Comparison of ENCODE assay signal across 20 cellular contexts in the genomic region with DNA sequence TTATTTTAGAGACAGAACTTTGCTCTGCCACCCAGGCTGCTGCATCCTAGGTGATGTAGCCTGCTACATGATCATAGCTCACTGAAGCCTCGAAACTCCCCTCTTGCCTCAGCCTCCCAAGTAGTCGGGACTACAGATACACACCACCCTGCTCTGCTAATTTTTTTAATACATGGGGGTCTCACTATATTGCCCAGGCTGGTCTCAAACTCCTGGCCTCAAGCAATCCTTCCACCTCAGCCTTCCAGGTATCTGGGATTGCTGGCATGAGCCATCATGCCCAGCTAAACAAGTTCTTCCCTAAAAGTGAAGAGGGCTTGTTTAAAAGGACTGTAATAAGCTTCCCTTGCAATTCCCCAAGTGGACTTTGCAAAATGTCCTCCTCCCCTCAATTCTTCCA.
DNase-seq lines count a peak whose midpoint lies in the region; ATAC-seq, FAIRE-seq and TF ChIP-seq lines count a peak whose summit lies in the region.
"Had no signal": no experiment of that assay in that cellular context is flagged by ENCODE, and none has a peak within 500 bp of the region (broad histone marks: within the 10 kb centered on the region; RNA-seq: fewer than 3 reads in every experiment).

No MANE protein-coding gene starts in this region.

- H3K4me3 Mint-ChIP-seq in H9: peak overlapping the region in 1 of 2 experiments; percentile 18; a peak in 1 of 5 replicates
- H3K4me3 Mint-ChIP-seq in brain: no peak overlapping the region
- H3K4me3 Mint-ChIP-seq in activated CD8-positive, alpha-beta memory T cell treated with anti-CD3 and anti-CD28 coated beads, Interleukin-2, amount 10 ng/mL, durations not matched to agents 7 days and 5 days: no peak overlapping the region
- H3K4me3 Mint-ChIP-seq: B cell; CD4-positive, CD25-positive, alpha-beta regulatory T cell; CD8-positive, alpha-beta T cell had no signal

- H3K56ac ChIP-seq in H9 (ENCODE audit: insufficient read length, low read depth, low read length): no peak overlapping the region
- H3K56ac ChIP-seq in H1 (replicated peaks; ENCODE audit: insufficient read length, low read depth, low read length): no peak overlapping the region

- H3T11ph ChIP-seq in H9 (ENCODE audit: low read length): no peak overlapping the region

- H3K27ac Mint-ChIP-seq in H9 (peak overlapping the region in 2 of 3 experiments; percentile 32 to 46; a peak in 3 of 7 replicates), brain (peak overlapping the region in 3 of 5 experiments; percentile 77 to 90 (median 81))
- no peak overlapping the region for H3K27ac Mint-ChIP-seq in activated CD8-positive, alpha-beta memory T cell treated with anti-CD3 and anti-CD28 coated beads, Interleukin-2, amount 10 ng/mL, durations not matched to agents 7 days and 5 days
- H3K27ac Mint-ChIP-seq: B cell; CD4-positive, CD25-positive, alpha-beta regulatory T cell; CD8-positive, alpha-beta T cell had no signal

- no peak overlapping the region for H2BK120ac ChIP-seq in H9 (ENCODE audit: low read depth, low read length, poor library complexity, severe bottlenecking)
- no peak overlapping the region for H2BK120ac ChIP-seq in H1 (replicated peaks; ENCODE audit: low read depth, low read length)

- ATAC-seq in activated CD8-positive, alpha-beta memory T cell treated with anti-CD3 and anti-CD28 coated beads, Interleukin-2, amount 10 ng/mL, durations not matched to agents 7 days and 5 days: no peak
- ATAC-seq in HG02623 (IDR thresholded peaks at IDR 0.05; ENCODE audit: unreplicated experiment): no peak
- ATAC-seq: CD8-positive, alpha-beta T cell had no signal

- TF ChIP-seq RAD21 in H1 (IDR thresholded peaks at IDR 0.05 in 1 of 2, conservative IDR thresholded peaks at IDR 0.05 in 1 of 2; ENCODE audit: low read depth in 2 of 2, low read length in 2 of 2): no peak

- H3K18ac ChIP-seq in H9 (ENCODE audit: insufficient read length, low read depth, low read length) (no peak overlapping the region), H1 (ENCODE audit: extremely low read depth, low read length) (no peak overlapping the region)

- H2BK15ac ChIP-seq in H9 (ENCODE audit: low read depth, low read length) (no peak overlapping the region), H1 (ENCODE audit: low read length) (no peak overlapping the region)

- H2AFZ ChIP-seq in H9 (ENCODE audit: low read length) (no peak overlapping the region), H1 (ENCODE audit: low read length) (no peak overlapping the region)
- H2AFZ ChIP-seq: GM23248 had no signal

- H2BK12ac ChIP-seq in H9 (ENCODE audit: insufficient read length, low read depth, low read length): no peak overlapping the region
- no peak overlapping the region for H2BK12ac ChIP-seq in H1 (ENCODE audit: low read depth, low read length)

- no peak for TF ChIP-seq CTCF in H9 (conservative IDR thresholded peaks at IDR 0.05)
- no peak for TF ChIP-seq CTCF in brain (conservative IDR thresholded peaks at IDR 0.05)
- no peak for TF ChIP-seq CTCF in H1 (IDR thresholded peaks at IDR 0.05; ENCODE audit: control extremely low read depth in 1 of 3, insufficient read depth in 1 of 3, low read depth in 1 of 3, low read length in 3 of 3)

- H2AK5ac ChIP-seq in H9 (ENCODE audit: insufficient read length, low read length): no peak overlapping the region
- H2AK5ac ChIP-seq in H1 (ENCODE audit: low read depth, low read length): no peak overlapping the region

- H3K79me1 ChIP-seq in H9 (ENCODE audit: insufficient read depth, low read depth, low read length, poor library complexity, severe bottlenecking) (no peaks in the 10 kb centered on the region), H1 (ENCODE audit: low read depth, low read length) (no peaks in the 10 kb centered on the region)

- no peak overlapping the region for H4K91ac ChIP-seq in H9 (ENCODE audit: insufficient read length, low read depth, low read length)
- no peak overlapping the region for H4K91ac ChIP-seq in H1 (replicated peaks; ENCODE audit: insufficient read length, low read length)

- DNase-seq in H9 (no peak), H1 (ENCODE audit: low read depth in 1 of 2, low spot score in 2 of 2) (no peak), NCI-H2081 (lab: John Stamatoyannopoulos, UW) (no peak), OCI-M2 (lab: John Stamatoyannopoulos, UW; ENCODE audit: unreplicated experiment) (no peak)
- DNase-seq in activated CD8-positive, alpha-beta memory T cell treated with anti-CD3 and anti-CD28 coated beads, Interleukin-2, amount 10 ng/mL, durations not matched to agents 7 days and 5 days: no peak
- DNase-seq: Caco-2; CD4-positive, CD25-positive, alpha-beta regulatory T cell; CD8-positive, alpha-beta T cell; DMS153; DND-41; GM23248; HCEC 1CT had no signal

- no peak for FAIRE-seq in H1 (lab: Jason Lieb, UNC)
- FAIRE-seq: G401.6, GM12892 had no signal

- H4K8ac ChIP-seq in H9 (replicated peaks; ENCODE audit: insufficient read length, low read depth, low read length) (no peak overlapping the region), H1 (ENCODE audit: extremely low read depth, insufficient read depth, low read length) (no peak overlapping the region)

- H3K27ac ChIP-seq in H9 (ENCODE audit: insufficient read length, low read depth, low read length) (no peak overlapping the region), H1 (ENCODE audit: low read depth, low read length) (no peak overlapping the region), iPS-20b (ENCODE audit: low read length) (no peak overlapping the region)
- H3K27ac ChIP-seq: BLaER1, C4-2B, GM23248 had no signal

- H4K20me1 ChIP-seq in H9 (ENCODE audit: control insufficient read depth, insufficient read depth, insufficient read length) (no peaks in the 10 kb centered on the region), H1 (replicated peaks in 1 of 2; ENCODE audit: control insufficient read depth in 1 of 2, insufficient read depth in 2 of 2, low read length in 2 of 2) (no peaks in the 10 kb centered on the region)
- H4K20me1 ChIP-seq: BLaER1 had no signal

- H2BK5ac ChIP-seq in H9 (ENCODE audit: insufficient read length, low read length) (no peak overlapping the region), H1 (ENCODE audit: low read depth, low read length) (no peak overlapping the region)

- H3K9me3 ChIP-seq in H9 (ENCODE audit: control insufficient read depth, low read depth, low read length): no peaks in the 10 kb centered on the region
- no peaks in the 10 kb centered on the region for H3K9me3 ChIP-seq in H1 (ENCODE audit: insufficient read depth in 2 of 2, low read depth in 1 of 2, low read length in 1 of 2)
- no peaks in the 10 kb centered on the region for H3K9me3 ChIP-seq in iPS-20b (ENCODE audit: insufficient read depth, low read depth, low read length)
- H3K9me3 ChIP-seq: BLaER1, Caco-2 had no signal

- no peak overlapping the region for H2BK20ac ChIP-seq in H9 (ENCODE audit: low read depth, low read length, poor library complexity, severe bottlenecking)
- no peak overlapping the region for H2BK20ac ChIP-seq in H1 (ENCODE audit: low read length)

- no peaks in the 10 kb centered on the region; the same call in 1 of the 2 replicates for H3K27me3 Mint-ChIP-seq in H9 (ENCODE audit: low read depth)
- no peaks in the 10 kb centered on the region for H3K27me3 Mint-ChIP-seq in brain
- H3K27me3 Mint-ChIP-seq in activated CD8-positive, alpha-beta memory T cell treated with anti-CD3 and anti-CD28 coated beads, Interleukin-2, amount 10 ng/mL, durations not matched to agents 7 days and 5 days: no peaks in the 10 kb centered on the region
- H3K27me3 Mint-ChIP-seq: B cell; CD4-positive, CD25-positive, alpha-beta regulatory T cell had no signal

- TF ChIP-seq POLR2A in H1 (IDR thresholded peaks at IDR 0.05; ENCODE audit: control extremely low read depth in 1 of 2, low read depth in 2 of 2, low read length in 2 of 2): no peak

- H3K23me2 ChIP-seq in H9 (ENCODE audit: insufficient read length, low read depth, low read length, poor library complexity, severe bottlenecking) (no peaks in the 10 kb centered on the region), H1 (ENCODE audit: low read depth, low read length) (no peaks in the 10 kb centered on the region)

- TF ChIP-seq EP300 in H1 (IDR thresholded peaks at IDR 0.05; ENCODE audit: borderline replicate concordance in 1 of 2, low read depth in 2 of 2, low read length in 2 of 2): no peak

- no peak overlapping the region for H4K5ac ChIP-seq in H9 (ENCODE audit: insufficient read length, low read depth, low read length)
- H4K5ac ChIP-seq in H1 (ENCODE audit: insufficient read length, low read depth, low read length): no peak overlapping the region

- H3K23ac ChIP-seq in H9 (ENCODE audit: insufficient read length, low read depth, low read length) (no peak overlapping the region), H1 (ENCODE audit: insufficient read length) (no peak overlapping the region)

- H3K4me2 ChIP-seq in H9 (ENCODE audit: insufficient read depth, insufficient read length, low read length): no peak overlapping the region
- peak overlapping the region in 1 of 2 experiments; percentile 53; a peak in 1 of 4 replicates for H3K4me2 ChIP-seq in H1 (ENCODE audit: insufficient read depth in 1 of 2, low read depth in 2 of 2, low read length in 2 of 2)
- H3K4me2 ChIP-seq: BLaER1 had no signal

- H3K27me3 ChIP-seq in H9 (ENCODE audit: insufficient read depth, low read length) (no peaks in the 10 kb centered on the region), H1 (replicated peaks in 1 of 4; ENCODE audit: control insufficient read depth in 3 of 4, extremely low read depth in 1 of 4, insufficient read depth in 3 of 4, low read length in 3 of 4) (no peaks in the 10 kb centered on the region), iPS-20b (ENCODE audit: insufficient read depth, low read length) (no peaks in the 10 kb centered on the region)
- H3K27me3 ChIP-seq: BLaER1 had no signal

- WGBS in H9 (ENCODE audit: extremely low coverage, insufficient read length, low lambda C conversion rate): no CpG with 5 or more reads among the region's 2 CpGs
- 82% methylated on average over 2 of the region's 2 CpGs; no CpG with 5 or more reads in 1 of the 2 experiments for WGBS in H1 (ENCODE audit: extremely low coverage in 1 of 2, insufficient coverage in 1 of 2, insufficient read length in 1 of 2, insufficient replicate concordance in 2 of 2, low coverage in 1 of 2, low lambda C conversion rate in 2 of 2, missing lambda C conversion rate in 1 of 2), 2 experiments

- H3K36me3 Mint-ChIP-seq in H9 (ENCODE audit: insufficient read depth in 1 of 3, low read depth in 3 of 3) (no peaks in the 10 kb centered on the region; a peak in 1 of 7 replicates), brain (no peaks in the 10 kb centered on the region)
- H3K36me3 Mint-ChIP-seq in activated CD8-positive, alpha-beta memory T cell treated with anti-CD3 and anti-CD28 coated beads, Interleukin-2, amount 10 ng/mL, durations not matched to agents 7 days and 5 days: no peaks in the 10 kb centered on the region
- H3K36me3 Mint-ChIP-seq: CD4-positive, CD25-positive, alpha-beta regulatory T cell; CD8-positive, alpha-beta T cell had no signal

- H3K9ac ChIP-seq in H9 (ENCODE audit: extremely low read depth, insufficient read length, low read length): no peak overlapping the region
- H3K9ac ChIP-seq in H1 (replicated peaks in 1 of 4; ENCODE audit: extremely low read depth in 1 of 4, low read depth in 3 of 4, low read length in 3 of 4): no peak overlapping the region
- no peak overlapping the region for H3K9ac ChIP-seq in iPS-20b (ENCODE audit: low read depth, low read length)
- H3K9ac ChIP-seq: BLaER1, GM23248 had no signal

- no peak overlapping the region for H3K14ac ChIP-seq in H9 (ENCODE audit: insufficient read depth, low read length)
- no peak overlapping the region for H3K14ac ChIP-seq in H1 (ENCODE audit: insufficient read length)

- CTCF ChIA-PET in H1 (lab: Charles Lee; ENCODE audit: partially characterized antibody): interaction anchor here (1.5 to 1.8 kb wide), 2 partner anchors 21 to 24 kb away, joined by 4 to 5 read pairs; no protein-coding TSS in a partner anchor
- CTCF ChIA-PET in activated CD8-positive, alpha-beta memory T cell treated with anti-CD3 and anti-CD28 coated beads, Interleukin-2, amount 10 ng/mL, durations not matched to agents 7 days and 5 days (lab: Charles Lee): no interaction called here

- no peaks in the 10 kb centered on the region for H3K9me3 Mint-ChIP-seq in H9
- H3K9me3 Mint-ChIP-seq in brain: no peaks in the 10 kb centered on the region
- no peaks in the 10 kb centered on the region for H3K9me3 Mint-ChIP-seq in activated CD8-positive, alpha-beta memory T cell treated with anti-CD3 and anti-CD28 coated beads, Interleukin-2, amount 10 ng/mL, durations not matched to agents 7 days and 5 days (ENCODE audit: low read depth)
- H3K9me3 Mint-ChIP-seq: CD8-positive, alpha-beta T cell had no signal

- POLR2A ChIA-PET in H1 (lab: Charles Lee; ENCODE audit: partially characterized antibody): no interaction called here

- no peak overlapping the region for H3K4me3 ChIP-seq in H1 (ENCODE audit: extremely low read depth in 1 of 4, insufficient read depth in 2 of 4, low read depth in 3 of 4, low read length in 4 of 4)
- H3K4me3 ChIP-seq in iPS-20b (ENCODE audit: low read length): peak overlapping the region; percentile 42
- H3K4me3 ChIP-seq: BLaER1, GM23248 had no signal

- no peaks in the 10 kb centered on the region for H3K36me3 ChIP-seq in H1 (ENCODE audit: control insufficient read depth in 2 of 4, insufficient read depth in 4 of 4, low read length in 3 of 4)
- no peaks in the 10 kb centered on the region for H3K36me3 ChIP-seq in iPS-20b (ENCODE audit: insufficient read depth, low read depth, low read length)

- no peaks in the 10 kb centered on the region for H3K79me2 ChIP-seq in H9 (ENCODE audit: insufficient read depth, low read length)
- no peaks in the 10 kb centered on the region for H3K79me2 ChIP-seq in H1 (ENCODE audit: control insufficient read depth in 1 of 2, insufficient read depth in 2 of 2, low read length in 2 of 2)

- H3K4ac ChIP-seq in H9 (ENCODE audit: low read depth, low read length) (no peak overlapping the region), H1 (replicated peaks; ENCODE audit: insufficient read length, low read depth, low read length) (no peak overlapping the region)

- peaks cover 46 to 51% of the 10 kb centered on the region in 2 experiments for H3K4me1 Mint-ChIP-seq in H9
- H3K4me1 Mint-ChIP-seq in brain: peaks cover 49% of the 10 kb centered on the region
- H3K4me1 Mint-ChIP-seq in activated CD8-positive, alpha-beta memory T cell treated with anti-CD3 and anti-CD28 coated beads, Interleukin-2, amount 10 ng/mL, durations not matched to agents 7 days and 5 days: no peaks in the 10 kb centered on the region
- H3K4me1 Mint-ChIP-seq: B cell; CD4-positive, CD25-positive, alpha-beta regulatory T cell had no signal

- H3K4me1 ChIP-seq in H9 (ENCODE audit: insufficient read depth, low read length) (peaks cover 20% of the 10 kb centered on the region), H1 (replicated peaks in 1 of 4; ENCODE audit: control insufficient read depth in 3 of 4, insufficient read depth in 4 of 4, low read length in 3 of 4) (peaks cover 5 to 24% (median 10%) of the 10 kb centered on the region in 4 experiments; a peak in 5 of 7 replicates), iPS-20b (ENCODE audit: insufficient read depth, low read length) (peaks cover 45% of the 10 kb centered on the region; the same call in 1 of the 2 replicates)
- H3K4me1 ChIP-seq: BLaER1 had no signal
